8 cellular contexts compared by ENCODE assay signal in the genomic region with DNA sequence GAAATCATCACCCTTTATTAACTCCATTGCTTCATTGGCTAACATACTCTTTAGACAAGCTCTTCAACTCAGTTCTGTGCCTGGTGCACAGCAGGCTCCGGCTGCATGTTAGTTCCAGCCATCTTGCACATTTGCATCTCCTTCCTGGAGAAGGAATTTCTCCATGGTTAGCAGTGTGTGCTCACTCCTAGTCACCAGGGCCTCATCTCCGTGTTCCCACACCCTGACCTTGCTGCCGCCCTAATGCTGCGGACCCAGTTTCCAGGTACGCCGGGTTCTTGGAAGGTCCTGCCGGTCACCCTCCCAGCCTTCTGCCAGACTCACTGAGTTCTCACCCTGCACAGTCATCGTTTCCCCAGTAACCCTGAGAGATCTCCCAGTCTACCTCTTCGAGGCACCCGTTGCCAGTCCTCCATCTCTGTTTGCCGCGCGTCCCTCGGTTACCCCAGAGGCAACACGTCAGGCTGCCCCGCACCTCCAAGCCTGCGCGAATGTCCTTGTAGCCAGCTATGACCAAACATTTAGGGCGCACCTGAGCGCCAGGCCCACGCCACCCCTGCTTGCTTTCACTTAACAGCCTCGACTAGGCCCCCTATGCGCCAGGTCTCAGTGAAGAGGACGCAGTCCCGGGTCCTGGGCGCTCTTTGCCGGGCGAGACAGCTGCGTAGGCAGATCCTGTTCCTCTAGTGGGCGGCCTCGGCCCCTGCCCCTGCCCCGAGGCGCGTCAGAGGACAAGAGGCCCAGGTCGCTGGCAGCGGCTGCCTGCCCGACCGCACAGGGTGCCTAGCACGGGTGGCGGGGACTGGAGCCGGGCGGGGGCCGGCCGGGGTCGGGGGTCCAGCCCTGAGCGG. TPM values are rescaled to one million over a fixed set of nuclear protein-coding genes. Genes with fewer than 3 reads are reported as not detected.
DNase-seq lines count a peak whose midpoint lies in the region; ATAC-seq and TF ChIP-seq lines count a peak whose summit lies in the region.

No MANE protein-coding gene starts in this region.

- TF ChIP-seq CTCF in endothelial cell (IDR thresholded peaks at IDR 0.05; ENCODE audit: unreplicated experiment) = no peak

- H3K4me1 Mint-ChIP-seq in endothelial cell (ENCODE audit: unreplicated experiment) = peaks cover 36% of the 10 kb centered on the region

- ATAC-seq in GM18873 (IDR thresholded peaks at IDR 0.05; ENCODE audit: low FRiP score, unreplicated experiment) (peak; percentile 28), HG03139 (IDR thresholded peaks at IDR 0.05; ENCODE audit: unreplicated experiment) (peak; percentile 45)

- peaks cover 11% of the 10 kb centered on the region for H3K27me3 Mint-ChIP-seq in endothelial cell (ENCODE audit: unreplicated experiment)

- H3K27ac Mint-ChIP-seq in endothelial cell (ENCODE audit: unreplicated experiment) = peak overlapping the region; percentile 96

- DNase-seq in AG20443 (ENCODE audit: low spot score) = peak; percentile 52
- peak; percentile 70 for DNase-seq in NOMO-1 treated with DMSO at 0.1 percent for 48 hours (lab: John Stamatoyannopoulos, UW; ENCODE audit: unreplicated experiment)
- DNase-seq in activated CD8-positive, alpha-beta memory T cell treated with anti-CD3 and anti-CD28 coated beads, Interleukin-2, amount 50 U/mL, for 1 hour (ENCODE audit: extremely low read depth) = peak; percentile 50
- DNase-seq in endothelial cell (ENCODE audit: low spot score) = peak; percentile 74
- peak; percentile 9 for DNase-seq in middle frontal gyrus (ENCODE audit: extremely low spot score, low spot score)
- DNase-seq in stimulated activated CD8-positive, alpha-beta memory T cell treated with anti-CD3 and anti-CD28 coated beads, Interleukin-2, amount 100 ng/mL, for 1 hour (ENCODE audit: low read depth in 2 of 2) = peak; percentile 48 to 54

- no peaks in the 10 kb centered on the region for H3K36me3 Mint-ChIP-seq in endothelial cell (ENCODE audit: low read depth, unreplicated experiment)

- H3K4me3 Mint-ChIP-seq in endothelial cell (ENCODE audit: unreplicated experiment) = peak overlapping the region; percentile 98

- H3K9me3 Mint-ChIP-seq in endothelial cell (ENCODE audit: unreplicated experiment) = no peaks in the 10 kb centered on the region

RNA-seq across cellular contexts. Expression of a gene that starts 0.7 kb away (rescaled TPM):
- total RNA-seq in endothelial cell (ENCODE audit: unreplicated experiment) = 29.1 TPM

RNA-seq across cellular contexts. Expression of a gene that starts 31.7 kb away (rescaled TPM):
- total RNA-seq in endothelial cell (ENCODE audit: unreplicated experiment) = 204 TPM

Comparison
In these comparisons a context has a peak if more than half of its experiments do, and no peak if none do; other contexts are left out.
1. Peak in every context shown above with its lines: DNase-seq and ATAC-seq.
2. DNase-seq: peak in every context shown above with its lines; median percentile 74 in endothelial cell; 70 in NOMO-1 treated with DMSO at 0.1 percent for 48 hours; 52 in AG20443; 51 in stimulated activated CD8-positive, alpha-beta memory T cell treated with anti-CD3 and anti-CD28 coated beads, Interleukin-2, amount 100 ng/mL, for 1 hour; 50 in activated CD8-positive, alpha-beta memory T cell treated with anti-CD3 and anti-CD28 coated beads, Interleukin-2, amount 50 U/mL, for 1 hour; 9 in middle frontal gyrus.